Comparison of ENCODE assay signal across 15 cellular contexts in genomic region chr9:72210522-72210921, GRCh38.
"Had no signal": no experiment of that assay in that cellular context is flagged by ENCODE, and none has a peak within 500 bp of the region (broad histone marks: within the 10 kb centered on the region; RNA-seq: fewer than 3 reads in every experiment).

No MANE protein-coding gene starts in this region.

- DNase-seq: activated CD4-positive, alpha-beta T cell treated with anti-CD3 and anti-CD28 coated beads, Interleukin-2, amount 10 ng/mL, durations not matched to agents 7 days and 5 days; activated CD4-positive, CD25-positive, alpha-beta regulatory T cell; activated effector memory CD4-positive, alpha-beta T cell treated with Interleukin-2 at 50 U/mL for 16 hours; body of pancreas; effector memory CD4-positive, alpha-beta T cell; left cardiac atrium; naive thymus-derived CD8-positive, alpha-beta T cell; posterior cingulate gyrus; right cardiac atrium; small intestine; thyroid gland; uterus had no signal

- H3K27ac ChIP-seq: body of pancreas, neutrophil, thyroid gland, uterus had no signal

- H3K27ac Mint-ChIP-seq: activated CD4-positive, alpha-beta T cell treated with anti-CD3 and anti-CD28 coated beads, Interleukin-2, amount 10 ng/mL, durations not matched to agents 7 days and 5 days; activated naive CD4-positive, alpha-beta T cell treated with anti-CD3 and anti-CD28 coated beads, Interleukin-2, amount 50 U/mL, for 24 hours; naive thymus-derived CD8-positive, alpha-beta T cell had no signal

- H3K9me3 Mint-ChIP-seq: activated CD4-positive, alpha-beta T cell treated with anti-CD3 and anti-CD28 coated beads, Interleukin-2, amount 10 ng/mL, durations not matched to agents 7 days and 5 days; activated naive CD4-positive, alpha-beta T cell treated with anti-CD3 and anti-CD28 coated beads, Interleukin-2, amount 50 U/mL, for 24 hours; naive thymus-derived CD8-positive, alpha-beta T cell had no signal

- H3K9me3 ChIP-seq: body of pancreas, neutrophil, thyroid gland, uterus had no signal

- H3K4me3 Mint-ChIP-seq: activated CD4-positive, alpha-beta T cell treated with anti-CD3 and anti-CD28 coated beads, Interleukin-2, amount 10 ng/mL, durations not matched to agents 7 days and 5 days; activated naive CD4-positive, alpha-beta T cell treated with anti-CD3 and anti-CD28 coated beads, Interleukin-2, amount 50 U/mL, for 24 hours; naive thymus-derived CD8-positive, alpha-beta T cell had no signal

- H3K4me1 Mint-ChIP-seq: activated CD4-positive, alpha-beta T cell treated with anti-CD3 and anti-CD28 coated beads, Interleukin-2, amount 10 ng/mL, durations not matched to agents 7 days and 5 days; activated naive CD4-positive, alpha-beta T cell treated with anti-CD3 and anti-CD28 coated beads, Interleukin-2, amount 50 U/mL, for 24 hours; naive thymus-derived CD8-positive, alpha-beta T cell had no signal

- H3K4me1 ChIP-seq: body of pancreas, thyroid gland, uterus had no signal

- H3K36me3 Mint-ChIP-seq: activated naive CD4-positive, alpha-beta T cell treated with anti-CD3 and anti-CD28 coated beads, Interleukin-2, amount 50 U/mL, for 24 hours; naive thymus-derived CD8-positive, alpha-beta T cell had no signal

- H3K27me3 ChIP-seq: body of pancreas, thyroid gland, uterus had no signal

- FAIRE-seq: small intestine had no signal

- ATAC-seq: body of pancreas; left cardiac atrium; naive thymus-derived CD8-positive, alpha-beta T cell; right cardiac atrium had no signal

- H3K36me3 ChIP-seq: neutrophil, thyroid gland, uterus had no signal

- H3K4me3 ChIP-seq: body of pancreas, lung, thyroid gland, uterus had no signal
